In the genomic region with DNA sequence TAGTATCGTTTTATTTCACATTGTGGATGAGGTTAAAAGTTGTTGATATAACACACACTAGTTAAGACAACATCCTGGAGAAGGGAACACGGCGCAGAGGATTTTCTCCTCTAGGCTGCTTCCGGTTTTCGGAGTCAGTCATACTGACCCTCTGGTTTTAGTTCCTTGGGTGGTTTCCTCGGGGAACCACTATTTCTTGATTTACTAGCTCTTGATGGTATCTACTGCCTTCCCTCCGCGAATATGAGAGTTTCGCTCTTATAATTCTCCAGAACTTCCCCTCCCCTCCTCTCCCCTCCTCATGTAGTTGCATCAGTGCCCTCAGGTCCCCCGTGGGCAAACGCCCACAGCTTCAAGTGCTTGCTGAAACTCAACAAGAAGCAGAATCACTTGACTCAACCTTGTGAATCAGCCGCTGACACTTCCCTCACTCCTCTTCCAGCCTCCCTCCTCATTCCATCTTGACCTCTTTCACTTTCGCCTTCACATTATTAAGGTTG, we compare ENCODE assay signal across 9 cellular contexts. TPM values are rescaled to one million over a fixed set of nuclear protein-coding genes. Genes with fewer than 3 reads are reported as not detected.
DNase-seq lines count a peak whose midpoint lies in the region; ATAC-seq and TF ChIP-seq lines count a peak whose summit lies in the region.
"Had no signal": no experiment of that assay in that cellular context is flagged by ENCODE, and none has a peak within 500 bp of the region (broad histone marks: within the 10 kb centered on the region; RNA-seq: fewer than 3 reads in every experiment).

No MANE protein-coding gene starts in this region.

- no peaks in the 10 kb centered on the region for H3K79me2 ChIP-seq in KMS-11 (ENCODE audit: insufficient read depth, low read depth)

- intact Hi-C loops in Right ventricle myocardium superior (cut with DNase I), result no loop called here

- H3K4me3 ChIP-seq in BLaER1 (no peak overlapping the region), KMS-11 (IDR thresholded peaks at IDR 0.05; ENCODE audit: insufficient read depth, low read depth, low read length) (no peak overlapping the region)

- H3K27me3 Mint-ChIP-seq in activated naive CD4-positive, alpha-beta T cell treated with anti-CD3 and anti-CD28 coated beads, Interleukin-2, amount 50 U/mL, for 24 hours, result no peaks in the 10 kb centered on the region

- H3K27me3 ChIP-seq in BLaER1 (no peaks in the 10 kb centered on the region), KMS-11 (ENCODE audit: insufficient read depth, low read depth) (peaks cover 47% of the 10 kb centered on the region; the same call in 1 of the 2 replicates)

- DNase-seq in stimulated activated CD8-positive, alpha-beta memory T cell treated with anti-CD3 and anti-CD28 coated beads, Interleukin-12 subunit alpha, Interleukin-12 subunit beta, amount 100 ng/mL, for 4 hours (ENCODE audit: low read depth), result peak; percentile 49
- DNase-seq in HEK293T (ENCODE audit: extremely low spot score) (no peak), hippocampal formation (lab: John Stamatoyannopoulos, UW) (no peak), Right ventricle myocardium superior (no peak)

- H3K4me3 Mint-ChIP-seq in activated naive CD4-positive, alpha-beta T cell treated with anti-CD3 and anti-CD28 coated beads, Interleukin-2, amount 50 U/mL, for 24 hours, result peak overlapping the region; percentile 70

- POLR2A ChIA-PET in HEK293T (lab: Yijun Ruan, JAX), result no interaction called here

- H3K4me1 Mint-ChIP-seq in activated naive CD4-positive, alpha-beta T cell treated with anti-CD3 and anti-CD28 coated beads, Interleukin-2, amount 50 U/mL, for 24 hours, result peaks cover 31% of the 10 kb centered on the region

- no peaks in the 10 kb centered on the region for H3K9me3 Mint-ChIP-seq in activated naive CD4-positive, alpha-beta T cell treated with anti-CD3 and anti-CD28 coated beads, Interleukin-2, amount 50 U/mL, for 24 hours

- H3K9ac ChIP-seq in BLaER1 (no peak overlapping the region), KMS-11 (no peak overlapping the region)

- 0 out of 2 replicates have a peak overlapping the region, but pooled peaks have one; percentile 11 for H2AFZ ChIP-seq in KMS-11 (ENCODE audit: low read depth)

- ATAC-seq in GM19455 (IDR thresholded peaks at IDR 0.05; ENCODE audit: unreplicated experiment), result peak; percentile 66
- ATAC-seq in Right ventricle myocardium superior (ENCODE audit: poor library complexity), result no peak

- H3K36me3 ChIP-seq in BLaER1 (no peaks in the 10 kb centered on the region), KMS-11 (ENCODE audit: insufficient read depth) (no peaks in the 10 kb centered on the region)

- peaks cover 38% of the 10 kb centered on the region for H3K4me1 ChIP-seq in BLaER1
- peaks cover 18% of the 10 kb centered on the region for H3K4me1 ChIP-seq in KMS-11 (ENCODE audit: low read depth, poor library complexity, severe bottlenecking)

- H3K4me2 ChIP-seq in BLaER1 (peak overlapping the region; percentile 65), KMS-11 (peak overlapping the region; percentile 59)

- no peaks in the 10 kb centered on the region; the same call in 1 of the 2 replicates for H3K9me3 ChIP-seq in BLaER1

- H3K36me3 Mint-ChIP-seq in activated naive CD4-positive, alpha-beta T cell treated with anti-CD3 and anti-CD28 coated beads, Interleukin-2, amount 50 U/mL, for 24 hours, result no peaks in the 10 kb centered on the region

- TF ChIP-seq CTCF in KMS-11 (conservative IDR thresholded peaks at IDR 0.05; ENCODE audit: low read depth, low read length), result no peak

- H3K27ac Mint-ChIP-seq in activated naive CD4-positive, alpha-beta T cell treated with anti-CD3 and anti-CD28 coated beads, Interleukin-2, amount 50 U/mL, for 24 hours, result peak overlapping the region; percentile 93

- H4K20me1 ChIP-seq in BLaER1 (no peaks in the 10 kb centered on the region), KMS-11 (ENCODE audit: insufficient read depth) (no peaks in the 10 kb centered on the region)

- H3K27ac ChIP-seq in BLaER1 (no peak overlapping the region), KMS-11 (no peak overlapping the region)
- H3K27ac ChIP-seq: VCaP had no signal

- CTCF ChIA-PET in HEK293T (lab: Yijun Ruan, JAX), result no interaction called here

TF ChIP-seq in HEK293T, 16 proteins besides CTCF, POLR2A, EP300 and RAD21:
- TF ChIP-seq LEF1 (IDR thresholded peaks at IDR 0.05; ENCODE audit: borderline replicate concordance) (no peak), TARDBP (IDR thresholded peaks at IDR 0.05) (no peak), ELF4 (IDR thresholded peaks at IDR 0.05) (no peak)

RNA-seq across cellular contexts. Expression of gene APOBEC3A, which starts 15.9 kb away (rescaled TPM):
- total RNA-seq in Right ventricle myocardium superior, result 0.35 TPM

RNA-seq across cellular contexts. Expression of gene APOBEC3B, which starts 40.6 kb away (rescaled TPM):
- total RNA-seq in Right ventricle myocardium superior, result 0.75 TPM
